ENCODE assay signal across 18 cellular contexts in genomic region chr3:176696816-176697215, GRCh38.
DNase-seq lines count a peak whose midpoint lies in the region; ATAC-seq, FAIRE-seq and TF ChIP-seq lines count a peak whose summit lies in the region.
"Had no signal": no experiment of that assay in that cellular context is flagged by ENCODE, and none has a peak within 500 bp of the region (broad histone marks: within the 10 kb centered on the region; RNA-seq: fewer than 3 reads in every experiment).

No MANE protein-coding gene starts in this region.

- H3K9me3 Mint-ChIP-seq in neural progenitor cell, result no peaks in the 10 kb centered on the region
- H3K9me3 Mint-ChIP-seq in T-helper 2 cell treated with Interferon-gamma antibody and Interleukin-4, amounts not matched to agents 5 μg/mL and 100 μg/mL, for 36 hours, result no peaks in the 10 kb centered on the region
- no peaks in the 10 kb centered on the region for H3K9me3 Mint-ChIP-seq in activated naive CD8-positive, alpha-beta T cell treated with anti-CD3 and anti-CD28 coated beads for 36 hours

- ATAC-seq in body of pancreas (peak; percentile 47), GM18909 (IDR thresholded peaks at IDR 0.05; ENCODE audit: poor library complexity, unreplicated experiment) (no peak)
- ATAC-seq: HCT116 had no signal

- WGBS in body of pancreas, 2 donors, result 4 to 13% methylated on average over 4 of the region's 4 CpGs

- TF ChIP-seq POLR2A in body of pancreas (IDR thresholded peaks at IDR 0.05), result no peak

- no peaks in the 10 kb centered on the region for H3K9me3 ChIP-seq in body of pancreas
- H3K9me3 ChIP-seq in neural progenitor cell (ENCODE audit: low read depth), result no peaks in the 10 kb centered on the region
- H3K9me3 ChIP-seq: SJCRH30 had no signal

- no peak overlapping the region for H3K4me3 ChIP-seq in body of pancreas
- H3K4me3 ChIP-seq in neural progenitor cell, result no peak overlapping the region
- H3K4me3 ChIP-seq: SJCRH30 had no signal

- peak overlapping the region; percentile 46 for H3K4me2 ChIP-seq in neural progenitor cell

- H2AFZ ChIP-seq in neural progenitor cell (replicated peaks), result peak overlapping the region; percentile 13

- H4K20me1 ChIP-seq in neural progenitor cell (ENCODE audit: low read depth), result no peaks in the 10 kb centered on the region

- TF ChIP-seq CTCF in body of pancreas (IDR thresholded peaks at IDR 0.05) (no peak), neural progenitor cell (IDR thresholded peaks at IDR 0.05) (no peak), D721Med (IDR thresholded peaks at IDR 0.05; ENCODE audit: insufficient read depth, missing control alignments) (no peak)

- DNase-seq in DMS79 (lab: John Stamatoyannopoulos, UW) (peak; percentile 25), NCI-H146 treated with DMSO at 0.1 percent for 48 hours (lab: John Stamatoyannopoulos, UW; ENCODE audit: unreplicated experiment) (peak; percentile 73), body of pancreas (peak in 3 of 4 donors; percentile 27 to 33 (median 29)), neural progenitor cell (ENCODE audit: low spot score) (no peak), D721Med (ENCODE audit: insufficient read length, low spot score) (no peak)
- DNase-seq in T-helper 2 cell treated with Interferon-gamma antibody and Interleukin-4, amounts not matched to agents 5 μg/mL and 100 μg/mL, for 36 hours (ENCODE audit: low spot score), result no peak
- DNase-seq in activated naive CD8-positive, alpha-beta T cell treated with anti-CD3 and anti-CD28 coated beads for 36 hours, result no peak
- DNase-seq: DMS53, KBM-7, NCI-H1436 treated with DMSO at 0.1 percent for 48 hours, NCI-H2081 treated with DMSO at 0.1 percent for 48 hours, NCI-H2227 treated with DMSO at 0.1 percent for 48 hours, NCI-H526, SJCRH30 had no signal

- FAIRE-seq in D721Med (lab: Jason Lieb, UNC), result no peak

- no peak overlapping the region for H3K27ac Mint-ChIP-seq in neural progenitor cell
- H3K27ac Mint-ChIP-seq in T-helper 2 cell treated with Interferon-gamma antibody and Interleukin-4, amounts not matched to agents 5 μg/mL and 100 μg/mL, for 36 hours, result no peak overlapping the region
- H3K27ac Mint-ChIP-seq in activated naive CD8-positive, alpha-beta T cell treated with anti-CD3 and anti-CD28 coated beads for 36 hours, result no peak overlapping the region

- H3K4me3 Mint-ChIP-seq in neural progenitor cell, result no peak overlapping the region
- no peak overlapping the region for H3K4me3 Mint-ChIP-seq in T-helper 2 cell treated with Interferon-gamma antibody and Interleukin-4, amounts not matched to agents 5 μg/mL and 100 μg/mL, for 36 hours
- H3K4me3 Mint-ChIP-seq in activated naive CD8-positive, alpha-beta T cell treated with anti-CD3 and anti-CD28 coated beads for 36 hours, result no peak overlapping the region

- peaks cover 2% of the 10 kb centered on the region for H3K27me3 Mint-ChIP-seq in neural progenitor cell (ENCODE audit: insufficient read depth, low read depth)
- no peaks in the 10 kb centered on the region for H3K27me3 Mint-ChIP-seq in T-helper 2 cell treated with Interferon-gamma antibody and Interleukin-4, amounts not matched to agents 5 μg/mL and 100 μg/mL, for 36 hours (ENCODE audit: low read depth)
- H3K27me3 Mint-ChIP-seq in activated naive CD8-positive, alpha-beta T cell treated with anti-CD3 and anti-CD28 coated beads for 36 hours, result no peaks in the 10 kb centered on the region

- H3K9ac ChIP-seq in neural progenitor cell, result no peak overlapping the region

- H3F3A ChIP-seq in neural progenitor cell (ENCODE audit: low read depth), result no peaks in the 10 kb centered on the region

- H3K27ac ChIP-seq in body of pancreas (peak overlapping the region; percentile 11 to 61 (median 58)), neural progenitor cell (no peak overlapping the region)
- H3K27ac ChIP-seq: C4-2B, RWPE1, SJCRH30 had no signal

- no peaks in the 10 kb centered on the region for H3K79me2 ChIP-seq in neural progenitor cell (ENCODE audit: low read depth)

- intact Hi-C loops in body of pancreas (cut with DNase I), result no loop called here

- H3K4me1 ChIP-seq in body of pancreas (peaks cover 20% of the 10 kb centered on the region), neural progenitor cell (peaks cover 13% of the 10 kb centered on the region)
- H3K4me1 ChIP-seq: SJCRH30 had no signal

- no peaks in the 10 kb centered on the region for H3K36me3 ChIP-seq in body of pancreas (replicated peaks in 1 of 2; ENCODE audit: insufficient read depth in 1 of 2, low read depth in 2 of 2)
- no peaks in the 10 kb centered on the region for H3K36me3 ChIP-seq in neural progenitor cell
- H3K36me3 ChIP-seq: SJCRH30 had no signal

- H3K36me3 Mint-ChIP-seq in neural progenitor cell, result no peaks in the 10 kb centered on the region
- H3K36me3 Mint-ChIP-seq in T-helper 2 cell treated with Interferon-gamma antibody and Interleukin-4, amounts not matched to agents 5 μg/mL and 100 μg/mL, for 36 hours (ENCODE audit: low read depth), result no peaks in the 10 kb centered on the region
- H3K36me3 Mint-ChIP-seq in activated naive CD8-positive, alpha-beta T cell treated with anti-CD3 and anti-CD28 coated beads for 36 hours, result no peaks in the 10 kb centered on the region

- H3K27me3 ChIP-seq in body of pancreas (no peaks in the 10 kb centered on the region), neural progenitor cell (no peaks in the 10 kb centered on the region)
- H3K27me3 ChIP-seq: SJCRH30 had no signal

- peaks cover 19% of the 10 kb centered on the region for H3K4me1 Mint-ChIP-seq in neural progenitor cell
- H3K4me1 Mint-ChIP-seq in T-helper 2 cell treated with Interferon-gamma antibody and Interleukin-4, amounts not matched to agents 5 μg/mL and 100 μg/mL, for 36 hours (ENCODE audit: low read depth), result no peaks in the 10 kb centered on the region
- H3K4me1 Mint-ChIP-seq in activated naive CD8-positive, alpha-beta T cell treated with anti-CD3 and anti-CD28 coated beads for 36 hours, result no peaks in the 10 kb centered on the region

Comparison
In these comparisons a context has a peak if more than half of its experiments do, and no peak if none do; other contexts are left out.
1. DNase-seq: peak in DMS79 (single experiment), NCI-H146 treated with DMSO at 0.1 percent for 48 hours (single experiment) and body of pancreas (3 of 4); none in neural progenitor cell (single experiment), D721Med (single experiment), T-helper 2 cell treated with Interferon-gamma antibody and Interleukin-4, amounts not matched to agents 5 μg/mL and 100 μg/mL, for 36 hours (single experiment) and activated naive CD8-positive, alpha-beta T cell treated with anti-CD3 and anti-CD28 coated beads for 36 hours (single experiment).